19 cellular contexts compared by ENCODE assay signal in genomic region chr6:3350252-3350826, GRCh38.
DNase-seq lines count a peak whose midpoint lies in the region; ATAC-seq and TF ChIP-seq lines count a peak whose summit lies in the region.
"Had no signal": no experiment of that assay in that cellular context is flagged by ENCODE, and none has a peak within 500 bp of the region (broad histone marks: within the 10 kb centered on the region; RNA-seq: fewer than 3 reads in every experiment).

No MANE protein-coding gene starts in this region.

- no TSS peak for BruUV-seq in OCI-LY7 (replicated peaks; lab: Mats Ljungman, UMichigan)

- H3K27ac ChIP-seq in HEK293 (ENCODE audit: extremely low read depth, low read depth, low read length): peak overlapping the region; percentile 40; the same call in 1 of the 2 replicates
- H3K27ac ChIP-seq in WERI-Rb-1: peak overlapping the region; percentile 94
- H3K27ac ChIP-seq in layer of hippocampus (ENCODE audit: low read depth, low read length): peak overlapping the region; percentile 10
- no peak overlapping the region for H3K27ac ChIP-seq in OCI-LY7 (ENCODE audit: low read depth, low read length, poor library complexity, severe bottlenecking)
- H3K27ac ChIP-seq: colonic mucosa, SJSA1, testis had no signal

- CTCF ChIA-PET in HEK293 (lab: Yijun Ruan, JAX): interaction anchor here (0.6 kb wide), 1 partner anchor 103 kb away, joined by 3 read pairs; no protein-coding TSS in a partner anchor
- CTCF ChIA-PET in OCI-LY7 (lab: Charles Lee; ENCODE audit: unreplicated experiment): no interaction called here

- H3K9me3 ChIP-seq in HEK293 (ENCODE audit: control insufficient read depth, insufficient read depth, low read depth, low read length) (no peaks in the 10 kb centered on the region), WERI-Rb-1 (ENCODE audit: severe bottlenecking) (no peaks in the 10 kb centered on the region), skeletal muscle satellite cell (replicated peaks; ENCODE audit: low read length) (no peaks in the 10 kb centered on the region), OCI-LY7 (ENCODE audit: low read length) (no peaks in the 10 kb centered on the region)
- H3K9me3 ChIP-seq: colonic mucosa, SJSA1, testis had no signal

- POLR2A ChIA-PET in HEK293 (lab: Yijun Ruan, JAX) (interaction anchor here (0.8 to 1.5 kb wide), 2 partner anchors 11 to 567 kb away, joined by 3 to 5 read pairs; no protein-coding TSS in a partner anchor), OCI-LY7 (lab: Charles Lee) (no interaction called here)

- TF ChIP-seq CTCF in HEK293 (tag by site-specific recombination; IDR thresholded peaks at IDR 0.05) (no peak), WERI-Rb-1 (IDR thresholded peaks at IDR 0.05; ENCODE audit: low read depth, low read length) (no peak), OCI-LY7 (conservative IDR thresholded peaks at IDR 0.05; ENCODE audit: low read length) (no peak)

- no peaks in the 10 kb centered on the region for H3K79me2 ChIP-seq in OCI-LY7 (ENCODE audit: insufficient read depth, low read depth, low read length)

- DNase-seq in WERI-Rb-1 (peak; percentile 86), OCI-LY7 (ENCODE audit: low spot score) (no peak), SIG-M5 treated with dmso at 0.1 percent for 504 hours (lab: John Stamatoyannopoulos, UW; ENCODE audit: unreplicated experiment) (no peak), medulla oblongata (ENCODE audit: extremely low spot score) (no peak)
- DNase-seq: activated CD8-positive, alpha-beta memory T cell treated with anti-CD3 and anti-CD28 coated beads for 24 hours; activated T-cell treated with anti-CD3 and anti-CD28 coated beads, Interleukin-2, amount 50 U/mL, for 72 hours; colonic mucosa; DND-41; KG1; kidney; NCI-H1930; NCI-H510A; T-helper 2 cell; testis had no signal

- H3K9ac ChIP-seq in skeletal muscle satellite cell (ENCODE audit: low read depth, low read length): no peak overlapping the region

- no peaks in the 10 kb centered on the region for H3K9me2 ChIP-seq in OCI-LY7 (ENCODE audit: insufficient read depth, low read length)

- no peaks in the 10 kb centered on the region for H4K20me1 ChIP-seq in OCI-LY7 (ENCODE audit: insufficient read depth, low read length)

- H3K4me3 ChIP-seq in HEK293 (ENCODE audit: low read depth, low read length) (no peak overlapping the region), WERI-Rb-1 (ENCODE audit: low read depth, low read length) (no peak overlapping the region), skeletal muscle satellite cell (ENCODE audit: low read length) (no peak overlapping the region), OCI-LY7 (ENCODE audit: low read depth, low read length, poor library complexity, severe bottlenecking) (no peak overlapping the region)
- H3K4me3 ChIP-seq: colonic mucosa, SJSA1, testis had no signal

- no peaks in the 10 kb centered on the region for H3K27me3 ChIP-seq in WERI-Rb-1 (ENCODE audit: insufficient read depth, low read depth, severe bottlenecking)
- H3K27me3 ChIP-seq in layer of hippocampus (ENCODE audit: control insufficient read depth, insufficient read depth, low read length): no peaks in the 10 kb centered on the region
- H3K27me3 ChIP-seq in skeletal muscle satellite cell (ENCODE audit: control insufficient read depth, insufficient read depth, low read length): no peaks in the 10 kb centered on the region
- H3K27me3 ChIP-seq: colonic mucosa, SJSA1, testis had no signal

- H3K36me3 ChIP-seq in HEK293 (ENCODE audit: control insufficient read depth in 2 of 2, insufficient read depth in 1 of 2, low read length in 2 of 2): no peaks in the 10 kb centered on the region
- no peaks in the 10 kb centered on the region; the same call in 1 of the 2 replicates for H3K36me3 ChIP-seq in WERI-Rb-1
- no peaks in the 10 kb centered on the region for H3K36me3 ChIP-seq in skeletal muscle satellite cell (ENCODE audit: insufficient read depth, low read length)
- H3K36me3 ChIP-seq in OCI-LY7 (ENCODE audit: insufficient read depth, low read length): no peaks in the 10 kb centered on the region
- H3K36me3 ChIP-seq: colonic mucosa, SJSA1 had no signal

- H3K4me2 ChIP-seq in skeletal muscle satellite cell (ENCODE audit: low read length) (peak overlapping the region; percentile 10), OCI-LY7 (ENCODE audit: low read length) (no peak overlapping the region)

- no peak overlapping the region for H2AFZ ChIP-seq in OCI-LY7 (ENCODE audit: low read length)

- H3K4me1 ChIP-seq in HEK293 (ENCODE audit: control insufficient read depth, insufficient read depth, low read length) (peaks cover 31% of the 10 kb centered on the region), skeletal muscle satellite cell (ENCODE audit: control insufficient read depth, insufficient read depth, low read length) (peaks cover 38% of the 10 kb centered on the region), OCI-LY7 (ENCODE audit: insufficient read depth, low read length, poor library complexity, severe bottlenecking) (peaks cover 36% of the 10 kb centered on the region)

- no peak for ATAC-seq in HG02973 (IDR thresholded peaks at IDR 0.05; ENCODE audit: unreplicated experiment)
- ATAC-seq: activated T-cell treated with anti-CD3 and anti-CD28 coated beads, Interleukin-2, amount 50 U/mL, for 72 hours had no signal

- intact Hi-C loops in OCI-LY7 (cut with micrococcal nuclease; ENCODE audit: unreplicated experiment): loop anchor here (10.0 kb wide), 5 partner anchors 226 to 784 kb away; partner anchors contain the start of genes ECI2 and WRNIP1

TF ChIP-seq in HEK293, 187 proteins besides CTCF, POLR2A, EP300 and RAD21:
- TF ChIP-seq ZNF514 (tag by site-specific recombination; IDR thresholded peaks at IDR 0.05) (no peak), ZNF626 (tag by site-specific recombination; IDR thresholded peaks at IDR 0.05) (no peak), ZNF341 (tag by site-specific recombination; IDR thresholded peaks at IDR 0.05; ENCODE audit: low read depth) (0 out of 2 replicates have a peak, but pooled peaks have one; percentile 36), ZNF157 (tag by site-specific recombination; IDR thresholded peaks at IDR 0.05) (no peak)
